ENCODE assay signal across 17 cellular contexts in genomic region chr1:113938192-113938591, GRCh38. TPM values are rescaled to one million over a fixed set of nuclear protein-coding genes. Genes with fewer than 3 reads are reported as not detected.
DNase-seq lines count a peak whose midpoint lies in the region; ATAC-seq and TF ChIP-seq lines count a peak whose summit lies in the region.
"Had no signal": no experiment of that assay in that cellular context is flagged by ENCODE, and none has a peak within 500 bp of the region (broad histone marks: within the 10 kb centered on the region; RNA-seq: fewer than 3 reads in every experiment).

No MANE protein-coding gene starts in this region.

- no peak for ATAC-seq in CD4-positive, alpha-beta T cell (ENCODE audit: poor library complexity)
- ATAC-seq in effector memory CD8-positive, alpha-beta T cell (replicated peaks): no peak
- ATAC-seq in HG03280 (IDR thresholded peaks at IDR 0.05; ENCODE audit: unreplicated experiment) (no peak), GM21737 (IDR thresholded peaks at IDR 0.05; ENCODE audit: unreplicated experiment) (no peak)
- ATAC-seq: esophagus mucosa, left lung had no signal

- H3K27ac Mint-ChIP-seq in CD4-positive, alpha-beta T cell: peak overlapping the region; percentile 77
- peak overlapping the region; percentile 33 to 87 for H3K27ac Mint-ChIP-seq in effector memory CD8-positive, alpha-beta T cell

- H3K27me3 Mint-ChIP-seq in CD4-positive, alpha-beta T cell: no peaks in the 10 kb centered on the region
- no peaks in the 10 kb centered on the region for H3K27me3 Mint-ChIP-seq in effector memory CD8-positive, alpha-beta T cell

- H3K9me3 ChIP-seq in BLaER1 (peaks cover 6% of the 10 kb centered on the region), SJSA1 (replicated peaks) (no peaks in the 10 kb centered on the region)
- no peaks in the 10 kb centered on the region for H3K9me3 ChIP-seq in CD4-positive, alpha-beta T cell (ENCODE audit: control insufficient read depth, low read length)
- H3K9me3 ChIP-seq: left lung had no signal

- POLR2A ChIA-PET in CD4-positive, alpha-beta T cell (lab: Charles Lee): interaction anchor here (0.6 to 4.3 kb wide), 5 partner anchors 8 to 67 kb away, joined by 4 to 59 read pairs (median 13); partner anchors contain the start of genes AP4B1, DCLRE1B and HIPK1

- CTCF ChIA-PET in CD4-positive, alpha-beta T cell (lab: Charles Lee): interaction anchor here (1.2 to 4.2 kb wide), 2 partner anchors 8 kb away, joined by 4 to 18 read pairs; partner anchors contain the start of gene HIPK1

- no peak overlapping the region for H3K9ac ChIP-seq in BLaER1

- no peak overlapping the region for H3K27ac ChIP-seq in BLaER1
- H3K27ac ChIP-seq in CD4-positive, alpha-beta T cell (ENCODE audit: low read depth, low read length): no peak overlapping the region
- H3K27ac ChIP-seq in SJSA1: peak overlapping the region; percentile 29

- peaks cover 47% of the 10 kb centered on the region for H3K36me3 Mint-ChIP-seq in CD4-positive, alpha-beta T cell (ENCODE audit: low read depth)
- peaks cover 61% of the 10 kb centered on the region for H3K36me3 Mint-ChIP-seq in effector memory CD8-positive, alpha-beta T cell (ENCODE audit: insufficient read depth)

- intact Hi-C loops in CD4-positive, alpha-beta T cell (cut with DNase I, micrococcal nuclease): loop anchor here in 1 of 2 experiments (5.0 kb wide), 1 partner anchor 34 kb away; no protein-coding TSS in a partner anchor

- H4K20me1 ChIP-seq in BLaER1: peaks cover 82% of the 10 kb centered on the region

- H3K4me1 Mint-ChIP-seq in CD4-positive, alpha-beta T cell (ENCODE audit: low read depth): peaks cover 77% of the 10 kb centered on the region
- H3K4me1 Mint-ChIP-seq in effector memory CD8-positive, alpha-beta T cell (ENCODE audit: low read depth in 2 of 2): peaks cover 47 to 75% of the 10 kb centered on the region in 2 donors

- no peaks in the 10 kb centered on the region for H3K9me3 Mint-ChIP-seq in CD4-positive, alpha-beta T cell
- no peaks in the 10 kb centered on the region for H3K9me3 Mint-ChIP-seq in effector memory CD8-positive, alpha-beta T cell

- H3K36me3 ChIP-seq in BLaER1 (peaks cover 31% of the 10 kb centered on the region), SJSA1 (peaks cover 31% of the 10 kb centered on the region)

- H3K4me3 Mint-ChIP-seq in CD4-positive, alpha-beta T cell: peak overlapping the region; percentile 82
- H3K4me3 Mint-ChIP-seq in effector memory CD8-positive, alpha-beta T cell: peak overlapping the region; percentile 48 to 79

- H3K27me3 ChIP-seq in BLaER1: no peaks in the 10 kb centered on the region
- no peaks in the 10 kb centered on the region for H3K27me3 ChIP-seq in CD4-positive, alpha-beta T cell (ENCODE audit: control insufficient read depth, insufficient read depth, low read length)
- no peaks in the 10 kb centered on the region for H3K27me3 ChIP-seq in SJSA1 (replicated peaks)
- H3K27me3 ChIP-seq: dorsolateral prefrontal cortex, left lung had no signal

- 0 out of 2 replicates have a peak overlapping the region, but pooled peaks have one; percentile 47 for H3K4me2 ChIP-seq in BLaER1

- H3K4me3 ChIP-seq in BLaER1: no peak overlapping the region
- H3K4me3 ChIP-seq in SJSA1: no peak overlapping the region
- H3K4me3 ChIP-seq: dorsolateral prefrontal cortex, left lung had no signal

- H3K4me1 ChIP-seq in BLaER1 (peaks cover 60% of the 10 kb centered on the region), SJSA1 (replicated peaks) (peaks cover 38% of the 10 kb centered on the region)

- no peak for TF ChIP-seq CTCF in CD4-positive, alpha-beta T cell (IDR thresholded peaks at IDR 0.05)

- no peak for DNase-seq in CD4-positive, alpha-beta T cell
- DNase-seq in SJSA1 (ENCODE audit: low read depth in 1 of 2, low spot score in 2 of 2): no peak
- no peak for DNase-seq in effector memory CD8-positive, alpha-beta T cell
- no peak for DNase-seq in stimulated activated CD4-positive, alpha-beta T cell treated with anti-CD3 and anti-CD28 coated beads, Interleukin-15, amount 100 ng/mL, for 24 hours
- no peak for DNase-seq in NCI-H526 (lab: John Stamatoyannopoulos, UW)
- DNase-seq: DMS79, dorsolateral prefrontal cortex, GOT3, left lung, NCI-H1105, NCI-H774, small intestine, trophoblast cell had no signal

RNA-seq across cellular contexts. Expression of gene HIPK1, which starts 9.1 kb away (rescaled TPM):
- 100 to 1,000 TPM; 245 to 251 TPM for total RNA-seq in CD4-positive, alpha-beta T cell
- 28.4 and 42.0 TPM in 2 replicates for total RNA-seq in SJSA1 (2014; rRNA removed; shearing (Covaris generic))

RNA-seq across cellular contexts. Expression of gene DCLRE1B, which starts 33.1 kb away (rescaled TPM):
- total RNA-seq in CD4-positive, alpha-beta T cell: 1 to 10 TPM; 6.4 to 6.8 TPM
- total RNA-seq in SJSA1 (2014; rRNA removed; shearing (Covaris generic)): 8.5 and 14.8 TPM in 2 replicates

RNA-seq across cellular contexts. Expression of gene AP4B1, which starts 33.6 kb away (rescaled TPM):
- total RNA-seq in CD4-positive, alpha-beta T cell: 10 to 100 TPM; 44.1 to 48.0 TPM
- 17.3 and 23.4 TPM in 2 replicates for total RNA-seq in SJSA1 (2014; rRNA removed; shearing (Covaris generic))

RNA-seq across cellular contexts. Expression of gene OLFML3, which starts 41.1 kb away (rescaled TPM):
- under 1 TPM; 0.30 to 0.31 TPM for total RNA-seq in CD4-positive, alpha-beta T cell
- total RNA-seq in SJSA1 (2014; rRNA removed; shearing (Covaris generic)): 55.2 and 58.2 TPM in 2 replicates

RNA-seq across cellular contexts. Expression of gene BCL2L15, which starts 50.8 kb away (rescaled TPM):
- 1 to 10 TPM; 1.2 to 1.5 TPM for total RNA-seq in CD4-positive, alpha-beta T cell
- 0.03 and 0.13 TPM in 2 replicates for total RNA-seq in SJSA1 (2014; rRNA removed; shearing (Covaris generic))
